ENCODE assay signal across 10 cellular contexts in genomic region chr3:126076140-126076539, GRCh38.
"Had no signal": no experiment of that assay in that cellular context is flagged by ENCODE, and none has a peak within 500 bp of the region (broad histone marks: within the 10 kb centered on the region; RNA-seq: fewer than 3 reads in every experiment).

No MANE protein-coding gene starts in this region.

- DNase-seq: H7, HFFc6, IMR-90, KG1 had no signal

- ATAC-seq: GM23338, HCT116, K562 had no signal

- H2AFZ ChIP-seq: GM23338 had no signal

- H3K4me3 ChIP-seq: GM23338, HAP-1, K562 had no signal

- H3K27ac ChIP-seq: HL-60 had no signal

- H3K36me3 ChIP-seq: HAP-1 had no signal

- H3K4me2 ChIP-seq: GM23338 had no signal

- FAIRE-seq: H1, K562 had no signal
